15 cellular contexts compared by ENCODE assay signal in genomic region chr1:226475112-226475511, GRCh38.
"Had no signal": no experiment of that assay in that cellular context is flagged by ENCODE, and none has a peak within 500 bp of the region (broad histone marks: within the 10 kb centered on the region; RNA-seq: fewer than 3 reads in every experiment).

No MANE protein-coding gene starts in this region.

- H2AFZ ChIP-seq: parathyroid adenoma had no signal

- H3K4me3 Mint-ChIP-seq: activated naive CD4-positive, alpha-beta T cell treated with anti-CD3 and anti-CD28 coated beads, Interleukin-2, amount 10 ng/mL, durations not matched to agents 7 days and 5 days; activated T-helper 17 cell treated with anti-CD3 and anti-CD28 coated beads, Interleukin-2, amount 50 U/mL, for 72 hours; naive B cell had no signal

- H3K27me3 ChIP-seq: adrenal gland, colonic mucosa, testis, upper lobe of right lung had no signal

- H3K9ac ChIP-seq: parathyroid adenoma had no signal

- H3K27ac Mint-ChIP-seq: activated naive CD4-positive, alpha-beta T cell treated with anti-CD3 and anti-CD28 coated beads, Interleukin-2, amount 10 ng/mL, durations not matched to agents 7 days and 5 days; activated T-helper 17 cell treated with anti-CD3 and anti-CD28 coated beads, Interleukin-2, amount 50 U/mL, for 72 hours had no signal

- DNase-seq: activated CD4-positive, alpha-beta T cell treated with anti-CD3 and anti-CD28 coated beads for 1 hour; activated naive CD4-positive, alpha-beta T cell treated with anti-CD3 and anti-CD28 coated beads, Interleukin-2, amount 10 ng/mL, durations not matched to agents 7 days and 5 days; adrenal gland; caudate nucleus; colonic mucosa; foreskin melanocyte; head of caudate nucleus; naive B cell; stimulated activated CD4-positive, alpha-beta T cell treated with anti-CD3 and anti-CD28 coated beads, Interleukin-2, amount 100 ng/mL, for 48 hours; stimulated activated CD8-positive, alpha-beta memory T cell treated with anti-CD3 and anti-CD28 coated beads, Interleukin-4, amount 100 ng/mL, for 48 hours; stimulated activated naive CD8-positive, alpha-beta T cell treated with anti-CD3 and anti-CD28 coated beads, Interleukin-15, Interleukin-2, amounts not matched to agents 100 U/mL and 50 U/mL, for 24 hours; testis; upper lobe of right lung had no signal

- H3K4me1 ChIP-seq: adrenal gland, colonic mucosa, parathyroid adenoma, testis, upper lobe of right lung had no signal

- H3K9me3 Mint-ChIP-seq: activated naive CD4-positive, alpha-beta T cell treated with anti-CD3 and anti-CD28 coated beads, Interleukin-2, amount 10 ng/mL, durations not matched to agents 7 days and 5 days; activated T-helper 17 cell treated with anti-CD3 and anti-CD28 coated beads, Interleukin-2, amount 50 U/mL, for 72 hours; naive B cell had no signal

- H3K27ac ChIP-seq: adrenal gland, colonic mucosa, parathyroid adenoma, testis, upper lobe of right lung had no signal

- H3K79me2 ChIP-seq: parathyroid adenoma had no signal

- H3K4me3 ChIP-seq: adrenal gland, colonic mucosa, testis, upper lobe of right lung had no signal

- H3K4me1 Mint-ChIP-seq: activated T-helper 17 cell treated with anti-CD3 and anti-CD28 coated beads, Interleukin-2, amount 50 U/mL, for 72 hours; naive B cell had no signal

- H3K36me3 ChIP-seq: adrenal gland, colonic mucosa, upper lobe of right lung had no signal

- ATAC-seq: activated T-helper 17 cell treated with anti-CD3 and anti-CD28 coated beads, Interleukin-2, amount 50 U/mL, for 72 hours; stimulated activated naive CD8-positive, alpha-beta T cell treated with anti-CD3 and anti-CD28 coated beads, Interleukin-15, Interleukin-2, amounts not matched to agents 100 U/mL and 50 U/mL, for 24 hours; upper lobe of right lung had no signal

- H3K9me3 ChIP-seq: adrenal gland, colonic mucosa, testis, upper lobe of right lung had no signal

- H3K36me3 Mint-ChIP-seq: activated naive CD4-positive, alpha-beta T cell treated with anti-CD3 and anti-CD28 coated beads, Interleukin-2, amount 10 ng/mL, durations not matched to agents 7 days and 5 days; naive B cell had no signal
